In the genomic region with DNA sequence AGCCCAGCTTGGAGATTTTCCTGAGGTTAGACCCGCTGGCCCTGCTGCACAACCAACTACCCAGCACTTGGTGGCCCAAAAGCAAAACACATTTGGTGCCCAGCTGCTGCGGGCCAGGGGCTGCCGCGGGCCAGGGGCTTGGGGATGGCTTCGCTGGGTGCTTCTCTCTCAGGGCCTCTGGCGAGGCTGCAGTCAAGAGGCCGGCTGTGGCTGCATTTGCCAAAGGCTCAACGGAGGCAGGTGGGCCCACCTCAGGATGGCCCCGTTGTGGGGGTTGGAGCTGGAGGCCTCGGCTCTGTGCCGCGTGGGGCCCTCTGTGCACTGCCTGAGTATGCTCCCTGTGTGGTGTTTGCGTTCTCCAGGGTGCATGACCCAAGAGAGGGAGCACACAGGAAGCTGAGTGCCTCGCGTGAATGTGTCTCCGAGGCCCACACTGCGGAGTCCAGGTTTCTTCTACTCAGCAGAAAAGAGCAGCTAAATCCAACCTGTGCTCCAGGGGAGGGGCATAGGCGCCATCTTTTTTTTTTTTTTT, we compare ENCODE assay signal across 24 cellular contexts. TPM values are rescaled to one million over a fixed set of nuclear protein-coding genes. Genes with fewer than 3 reads are reported as not detected.
DNase-seq lines count a peak whose midpoint lies in the region; ATAC-seq, FAIRE-seq and TF ChIP-seq lines count a peak whose summit lies in the region.
"Had no signal": no experiment of that assay in that cellular context is flagged by ENCODE, and none has a peak within 500 bp of the region (broad histone marks: within the 10 kb centered on the region; RNA-seq: fewer than 3 reads in every experiment).

No MANE protein-coding gene starts in this region.

- H3K9me2 ChIP-seq in GM23338 (ENCODE audit: insufficient read depth), result no peaks in the 10 kb centered on the region

- H3K27me3 Mint-ChIP-seq in GM23338 (ENCODE audit: insufficient read depth, low read depth, poor library complexity), result peaks cover 6% of the 10 kb centered on the region
- H3K27me3 Mint-ChIP-seq: CD4-positive, alpha-beta T cell had no signal

- no peak overlapping the region for H3K4me3 Mint-ChIP-seq in GM23338
- H3K4me3 Mint-ChIP-seq: CD14-positive monocyte; CD4-positive, alpha-beta T cell; CD8-positive, alpha-beta memory T cell; H9 had no signal

- FAIRE-seq in H1 (lab: Jason Lieb, UNC), result no peak
- FAIRE-seq: A549, D721Med, GM12891, GM18507 had no signal

- in situ Hi-C loops in gastrocnemius medialis (cut with MboI; ENCODE audit: low sequenced_read_pairs in 4 of 4), result no loop called here

- intact Hi-C loops in posterior vena cava (cut with DNase I) (no loop called here), gastrocnemius medialis (cut with DNase I; ENCODE audit: low total_unique reads) (no loop called here)

- no peak overlapping the region for H2BK15ac ChIP-seq in H1 (ENCODE audit: low read length)

- no peaks in the 10 kb centered on the region for H3K36me3 ChIP-seq in GM23338 (ENCODE audit: insufficient read depth)
- H3K36me3 ChIP-seq in H1 (ENCODE audit: control insufficient read depth in 2 of 4, insufficient read depth in 4 of 4, low read length in 3 of 4), result no peaks in the 10 kb centered on the region
- no peaks in the 10 kb centered on the region for H3K36me3 ChIP-seq in gastrocnemius medialis
- H3K36me3 ChIP-seq: BE2C; BLaER1 treated with 17β-estradiol and CSF1 and Interleukin-3, amounts not matched to agents 10 nM and 100 nM had no signal

- TF ChIP-seq CTCF in GM23338 (conservative IDR thresholded peaks at IDR 0.05; ENCODE audit: low read depth in 2 of 2), result no peak
- no peak for TF ChIP-seq CTCF in H1 (IDR thresholded peaks at IDR 0.05; ENCODE audit: control extremely low read depth in 1 of 3, insufficient read depth in 1 of 3, low read depth in 1 of 3, low read length in 3 of 3)
- no peak for TF ChIP-seq CTCF in gastrocnemius medialis (IDR thresholded peaks at IDR 0.05 in 4 of 5, conservative IDR thresholded peaks at IDR 0.05 in 1 of 5)

- no peak overlapping the region for H3K9ac ChIP-seq in H1 (replicated peaks in 1 of 4; ENCODE audit: extremely low read depth in 1 of 4, low read depth in 3 of 4, low read length in 3 of 4)
- H3K9ac ChIP-seq: BLaER1 treated with 17β-estradiol and CSF1 and Interleukin-3, amounts not matched to agents 10 nM and 100 nM had no signal

- H3F3A ChIP-seq in GM23338 (replicated peaks; ENCODE audit: low read depth), result no peaks in the 10 kb centered on the region

- no peak overlapping the region for H4K91ac ChIP-seq in H1 (replicated peaks; ENCODE audit: insufficient read length, low read length)

- no peaks in the 10 kb centered on the region for H3K4me1 ChIP-seq in GM23338 (ENCODE audit: insufficient read depth)
- H3K4me1 ChIP-seq in H1 (replicated peaks in 1 of 4; ENCODE audit: control insufficient read depth in 3 of 4, insufficient read depth in 4 of 4, low read length in 3 of 4), result peaks cover 0 to 4% (median 0%) of the 10 kb centered on the region in 4 experiments; a peak in 1 of 7 replicates
- H3K4me1 ChIP-seq in gastrocnemius medialis, result no peaks in the 10 kb centered on the region
- H3K4me1 ChIP-seq: A549, BE2C had no signal

- peaks cover 6% of the 10 kb centered on the region; the same call in 2 of the 3 replicates for H3K9me3 Mint-ChIP-seq in GM23338
- H3K9me3 Mint-ChIP-seq: CD4-positive, alpha-beta T cell had no signal

- H3K27ac Mint-ChIP-seq in GM23338, result no peak overlapping the region
- H3K27ac Mint-ChIP-seq: CD14-positive monocyte; CD4-positive, alpha-beta T cell; CD8-positive, alpha-beta memory T cell; H9 had no signal

- H3K23ac ChIP-seq in H1 (ENCODE audit: insufficient read length), result no peak overlapping the region

- peaks cover 7% of the 10 kb centered on the region; the same call in 1 of the 3 replicates for H3K4me1 Mint-ChIP-seq in GM23338
- H3K4me1 Mint-ChIP-seq: CD14-positive monocyte; CD8-positive, alpha-beta memory T cell had no signal

- H3K23me2 ChIP-seq in H1 (ENCODE audit: low read depth, low read length), result no peaks in the 10 kb centered on the region

- TF ChIP-seq EP300 in H1 (IDR thresholded peaks at IDR 0.05; ENCODE audit: borderline replicate concordance in 1 of 2, low read depth in 2 of 2, low read length in 2 of 2), result no peak

- H4K8ac ChIP-seq in H1 (ENCODE audit: extremely low read depth, insufficient read depth, low read length), result no peak overlapping the region

- CTCF ChIA-PET in H1 (lab: Charles Lee; ENCODE audit: partially characterized antibody), result no interaction called here

- DNase-seq in GM23338 (ENCODE audit: low spot score) (no peak), H1 (ENCODE audit: low read depth in 1 of 2, low spot score in 2 of 2) (no peak), posterior vena cava (ENCODE audit: low spot score) (peak; percentile 62), RKO (ENCODE audit: low spot score) (no peak), GDM1 (lab: John Stamatoyannopoulos, UW) (no peak), gastrocnemius medialis (no peak)
- DNase-seq: 8988T; ACHN; AML-193; BE2C; CD4-positive, alpha-beta T cell; CD8-positive, alpha-beta memory T cell; DMS 273 treated with DMSO at 0.1 percent for 48 hours; DMS79; EL; GF-D8; H9 had no signal

- H2AFZ ChIP-seq in GM23338 (peak overlapping the region; percentile 56), H1 (ENCODE audit: low read length) (no peak overlapping the region)

- POLR2A ChIA-PET in H1 (lab: Charles Lee; ENCODE audit: partially characterized antibody), result interaction anchor here (1.3 kb wide), 1 partner anchor 11 kb away, joined by 4 read pairs; no protein-coding TSS in a partner anchor

- H3K18ac ChIP-seq in H1 (ENCODE audit: extremely low read depth, low read length), result no peak overlapping the region

- H3K79me2 ChIP-seq in GM23338 (replicated peaks; ENCODE audit: insufficient read depth) (no peaks in the 10 kb centered on the region), H1 (ENCODE audit: control insufficient read depth in 1 of 2, insufficient read depth in 2 of 2, low read length in 2 of 2) (no peaks in the 10 kb centered on the region)

- TF ChIP-seq RAD21 in H1 (IDR thresholded peaks at IDR 0.05 in 1 of 2, conservative IDR thresholded peaks at IDR 0.05 in 1 of 2; ENCODE audit: low read depth in 2 of 2, low read length in 2 of 2), result no peak

- H3K56ac ChIP-seq in H1 (replicated peaks; ENCODE audit: insufficient read length, low read depth, low read length), result no peak overlapping the region

- ATAC-seq in GM23338, result no peak
- ATAC-seq in gastrocnemius medialis, result no peak
- ATAC-seq: A549, HCT116 had no signal

- no peaks in the 10 kb centered on the region for H3K36me3 Mint-ChIP-seq in GM23338 (ENCODE audit: low read depth)
- H3K36me3 Mint-ChIP-seq: CD14-positive monocyte had no signal

- no peak overlapping the region for H2BK5ac ChIP-seq in H1 (ENCODE audit: low read depth, low read length)

- WGBS in H1 (ENCODE audit: extremely low coverage in 1 of 2, insufficient coverage in 1 of 2, insufficient read length in 1 of 2, insufficient replicate concordance in 2 of 2, low coverage in 1 of 2, low lambda C conversion rate in 2 of 2, missing lambda C conversion rate in 1 of 2), 2 experiments, result 93% methylated on average over 18 of the region's 18 CpGs; no CpG with 5 or more reads in 1 of the 2 experiments

- TF ChIP-seq POLR2A in H1 (IDR thresholded peaks at IDR 0.05; ENCODE audit: control extremely low read depth in 1 of 2, low read depth in 2 of 2, low read length in 2 of 2) (no peak), gastrocnemius medialis (IDR thresholded peaks at IDR 0.05) (no peak)

- H4K5ac ChIP-seq in H1 (ENCODE audit: insufficient read length, low read depth, low read length), result no peak overlapping the region

- H3K27ac ChIP-seq in GM23338 (ENCODE audit: low read depth), result no peak overlapping the region
- no peak overlapping the region for H3K27ac ChIP-seq in H1 (ENCODE audit: low read depth, low read length)
- no peak overlapping the region for H3K27ac ChIP-seq in gastrocnemius medialis
- H3K27ac ChIP-seq: A549; BLaER1 treated with 17β-estradiol and CSF1 and Interleukin-3, amounts not matched to agents 10 nM and 100 nM had no signal

- no peak overlapping the region for H2BK20ac ChIP-seq in H1 (ENCODE audit: low read length)

- H4K20me1 ChIP-seq in GM23338 (replicated peaks; ENCODE audit: insufficient read depth) (no peaks in the 10 kb centered on the region), H1 (replicated peaks in 1 of 2; ENCODE audit: control insufficient read depth in 1 of 2, insufficient read depth in 2 of 2, low read length in 2 of 2) (no peaks in the 10 kb centered on the region)
- H4K20me1 ChIP-seq: BLaER1 treated with 17β-estradiol and CSF1 and Interleukin-3, amounts not matched to agents 10 nM and 100 nM had no signal

- H2BK120ac ChIP-seq in H1 (replicated peaks; ENCODE audit: low read depth, low read length), result no peak overlapping the region

- no peak overlapping the region for H3K4ac ChIP-seq in H1 (replicated peaks; ENCODE audit: insufficient read length, low read depth, low read length)

- no peak overlapping the region for H3K14ac ChIP-seq in H1 (ENCODE audit: insufficient read length)

- no peak overlapping the region for H2BK12ac ChIP-seq in H1 (ENCODE audit: low read depth, low read length)

- H3K79me1 ChIP-seq in H1 (ENCODE audit: low read depth, low read length), result no peaks in the 10 kb centered on the region; the same call in 1 of the 2 replicates

- H3K27me3 ChIP-seq in GM23338 (ENCODE audit: insufficient read depth) (no peaks in the 10 kb centered on the region), H1 (replicated peaks in 1 of 4; ENCODE audit: control insufficient read depth in 3 of 4, extremely low read depth in 1 of 4, insufficient read depth in 3 of 4, low read length in 3 of 4) (no peaks in the 10 kb centered on the region), gastrocnemius medialis (no peaks in the 10 kb centered on the region)
- H3K27me3 ChIP-seq: BE2C; BLaER1 treated with 17β-estradiol and CSF1 and Interleukin-3, amounts not matched to agents 10 nM and 100 nM had no signal

- no peak overlapping the region for H2AK5ac ChIP-seq in H1 (ENCODE audit: low read depth, low read length)

- H3K4me3 ChIP-seq in GM23338 (no peak overlapping the region), H1 (ENCODE audit: extremely low read depth in 1 of 4, insufficient read depth in 2 of 4, low read depth in 3 of 4, low read length in 4 of 4) (no peak overlapping the region), gastrocnemius medialis (no peak overlapping the region)
- H3K4me3 ChIP-seq: A549; BLaER1 treated with 17β-estradiol and CSF1 and Interleukin-3, amounts not matched to agents 10 nM and 100 nM had no signal

- no peak overlapping the region for H3K4me2 ChIP-seq in GM23338
- H3K4me2 ChIP-seq in H1 (ENCODE audit: insufficient read depth in 1 of 2, low read depth in 2 of 2, low read length in 2 of 2), result no peak overlapping the region
- H3K4me2 ChIP-seq: A549; BLaER1 treated with 17β-estradiol and CSF1 and Interleukin-3, amounts not matched to agents 10 nM and 100 nM had no signal

- H3K9me3 ChIP-seq in H1 (ENCODE audit: insufficient read depth in 2 of 2, low read depth in 1 of 2, low read length in 1 of 2), result 0 out of 4 replicates have a peak, but pooled peaks cover 0 to 4% of the 10 kb centered on the region in 2 experiments
- H3K9me3 ChIP-seq in gastrocnemius medialis, result no peaks in the 10 kb centered on the region

RNA-seq across cellular contexts. Expression of a gene that starts 17.5 kb away (rescaled TPM):
- 76.2 and 76.9 TPM in 2 replicates for total RNA-seq in GM23338 (2014; rRNA removed; shearing (Covaris generic))
- 13.6 and 16.8 TPM in 2 replicates for polyA plus RNA-seq in GM23338 (2016; fragmentation: Nextera tagmentation; extraction: Ambion mirVana)
- total RNA-seq in H1 (2021; fragmentation: NEBNext Ultra II Directional; extraction: Animal tissue kit (Norgen Biotek cat#: 25700)), result 49.6 and 54.1 TPM in 2 replicates
- 26.5 and 32.0 TPM in 2 replicates for polyA plus RNA-seq in H1 (2011; rRNA removed)
- polyA plus RNA-seq in H1 (2011; cell fraction: cytosol; rRNA removed), result 33.5 TPM
- 24.1 TPM for polyA plus RNA-seq in H1 (2011; cell fraction: nucleus; rRNA removed)
- 27.1 to 31.9 TPM (median 29.9 TPM) in 4 replicates for polyA plus RNA-seq in H1 (2012, experiment 1 of 2)
- polyA plus RNA-seq in H1 (2012, experiment 2 of 2), result 6.2 TPM
- polyA plus RNA-seq in H1 (2013, experiment 1 of 2), result 28.9 TPM
- polyA plus RNA-seq in H1 (2013, experiment 2 of 2), result 28.0 TPM
- polyA minus RNA-seq in H1 (2011; rRNA and poly(A)+ RNA removed), result 62.7 and 66.1 TPM in 2 replicates
- 38.2 TPM for polyA minus RNA-seq in H1 (2011; cell fraction: cytosol; rRNA and poly(A)+ RNA removed)
- polyA minus RNA-seq in H1 (2011; cell fraction: nucleus; rRNA and poly(A)+ RNA removed), result 61.8 TPM
- 10 to 100 TPM; 58.7 to 62.4 TPM for total RNA-seq in posterior vena cava
- total RNA-seq in gastrocnemius medialis, result 100 to 1,000 TPM in 1 of 4 donors, 10 to 100 TPM in 3; 64.4 to 123 (median 76.3) TPM
